Comparison of ENCODE assay signal across 1 cellular context in genomic region chr2:20223345-20224190, GRCh38.
TF ChIP-seq lines count a peak whose summit lies in the region.

No MANE protein-coding gene starts in this region.

TF ChIP-seq in HepG2, 621 proteins besides CTCF, POLR2A, EP300 and RAD21 (continued from another document and continues in another):
- TF ChIP-seq MLX (CRISPR knock-in tag; IDR thresholded peaks at IDR 0.05) = no peak
- no peak for TF ChIP-seq EED (CRISPR knock-in tag; IDR thresholded peaks at IDR 0.05)
- no peak for TF ChIP-seq HNF1A (IDR thresholded peaks at IDR 0.05; ENCODE audit: low read depth)
- 0 out of 2 replicates have a peak, but pooled peaks have one; percentile 7 for TF ChIP-seq HNF1A (CRISPR knock-in tag; IDR thresholded peaks at IDR 0.05; ENCODE audit: borderline replicate concordance)
- no peak for TF ChIP-seq PATZ1 (CRISPR knock-in tag; IDR thresholded peaks at IDR 0.05)
- peak; percentile 14; the same call in 1 of the 2 replicates for TF ChIP-seq HDAC2 (CRISPR knock-in tag; IDR thresholded peaks at IDR 0.05)
- TF ChIP-seq ZBED4 (CRISPR knock-in tag; IDR thresholded peaks at IDR 0.05; ENCODE audit: borderline replicate concordance) = 0 out of 2 replicates have a peak, but pooled peaks have one; percentile 12
- no peak for TF ChIP-seq ZNF615 (CRISPR knock-in tag; IDR thresholded peaks at IDR 0.05; ENCODE audit: borderline replicate concordance)
- no peak; the same call in 1 of the 2 replicates for TF ChIP-seq ZNF703 (CRISPR knock-in tag; IDR thresholded peaks at IDR 0.05; ENCODE audit: borderline replicate concordance)
- 0 out of 2 replicates have a peak, but pooled peaks have one; percentile 25 for TF ChIP-seq ESRRA (CRISPR knock-in tag; IDR thresholded peaks at IDR 0.05; ENCODE audit: low read depth)
- TF ChIP-seq ZNF503 (CRISPR knock-in tag; IDR thresholded peaks at IDR 0.05) = no peak
- TF ChIP-seq ZNF883 (CRISPR knock-in tag; IDR thresholded peaks at IDR 0.05; ENCODE audit: not compliant biosample characterization) = peak; percentile 75
- TF ChIP-seq HMGXB4 (CRISPR knock-in tag; IDR thresholded peaks at IDR 0.05; ENCODE audit: borderline replicate concordance in 1 of 2, low read depth in 1 of 2) = peak; percentile 37 to 88; a peak in 2 of 4 replicates
- no peak for TF ChIP-seq HES4 (CRISPR knock-in tag; IDR thresholded peaks at IDR 0.05; ENCODE audit: borderline replicate concordance)
- peak; percentile 70; the same call in 1 of the 2 replicates for TF ChIP-seq ZNF337 (CRISPR knock-in tag; IDR thresholded peaks at IDR 0.05; ENCODE audit: borderline replicate concordance, low read depth)
- no peak for TF ChIP-seq ZNF121 (CRISPR knock-in tag; IDR thresholded peaks at IDR 0.05)
- peak; percentile 82; the same call in 1 of the 2 replicates for TF ChIP-seq SNAPC2 (CRISPR knock-in tag; IDR thresholded peaks at IDR 0.05)
- no peak for TF ChIP-seq RERE (CRISPR knock-in tag; IDR thresholded peaks at IDR 0.05; ENCODE audit: low read depth)
- TF ChIP-seq TFDP1 (CRISPR knock-in tag; IDR thresholded peaks at IDR 0.05; ENCODE audit: borderline replicate concordance) = peak; percentile 63; the same call in 1 of the 2 replicates
- peak; percentile 29; the same call in 1 of the 2 replicates for TF ChIP-seq IRX3 (CRISPR knock-in tag; IDR thresholded peaks at IDR 0.05; ENCODE audit: borderline replicate concordance, low read depth)
- TF ChIP-seq REPIN1 (CRISPR knock-in tag; IDR thresholded peaks at IDR 0.05; ENCODE audit: borderline replicate concordance, low read depth) = peak; percentile 65
- TF ChIP-seq FOSL1 (CRISPR knock-in tag; IDR thresholded peaks at IDR 0.05; ENCODE audit: borderline replicate concordance) = no peak
- no peak; the same call in 1 of the 2 replicates for TF ChIP-seq TP53 (CRISPR knock-in tag; conservative IDR thresholded peaks at IDR 0.05)
- TF ChIP-seq MTERF4 (CRISPR knock-in tag; IDR thresholded peaks at IDR 0.05) = 0 out of 2 replicates have a peak, but pooled peaks have one; percentile 32
- no peak for TF ChIP-seq ARNT (IDR thresholded peaks at IDR 0.05)
- TF ChIP-seq KDM6A (CRISPR knock-in tag; IDR thresholded peaks at IDR 0.05; ENCODE audit: low read depth) = no peak
- TF ChIP-seq TOPORS (CRISPR knock-in tag; IDR thresholded peaks at IDR 0.05) = no peak
- peak; percentile 9; the same call in 1 of the 2 replicates for TF ChIP-seq NKX3-1 (CRISPR knock-in tag; IDR thresholded peaks at IDR 0.05)
- TF ChIP-seq KLF9 (CRISPR knock-in tag; IDR thresholded peaks at IDR 0.05; ENCODE audit: low read depth) = no peak
- 0 out of 2 replicates have a peak, but pooled peaks have one; percentile 2 for TF ChIP-seq MIER3 (CRISPR knock-in tag; IDR thresholded peaks at IDR 0.05; ENCODE audit: borderline replicate concordance)
- TF ChIP-seq ARNT2 (CRISPR knock-in tag; IDR thresholded peaks at IDR 0.05; ENCODE audit: low read depth) = peak; percentile 86
- 0 out of 2 replicates have a peak, but pooled peaks have one; percentile 5 for TF ChIP-seq ZNF644 (CRISPR knock-in tag; IDR thresholded peaks at IDR 0.05; ENCODE audit: low read depth)
- peak; percentile 54 for TF ChIP-seq PTBP1 (IDR thresholded peaks at IDR 0.05; ENCODE audit: low read depth, low read length, poor library complexity, severe bottlenecking)
